Comparison of ENCODE assay signal across 1 cellular context in the genomic region with DNA sequence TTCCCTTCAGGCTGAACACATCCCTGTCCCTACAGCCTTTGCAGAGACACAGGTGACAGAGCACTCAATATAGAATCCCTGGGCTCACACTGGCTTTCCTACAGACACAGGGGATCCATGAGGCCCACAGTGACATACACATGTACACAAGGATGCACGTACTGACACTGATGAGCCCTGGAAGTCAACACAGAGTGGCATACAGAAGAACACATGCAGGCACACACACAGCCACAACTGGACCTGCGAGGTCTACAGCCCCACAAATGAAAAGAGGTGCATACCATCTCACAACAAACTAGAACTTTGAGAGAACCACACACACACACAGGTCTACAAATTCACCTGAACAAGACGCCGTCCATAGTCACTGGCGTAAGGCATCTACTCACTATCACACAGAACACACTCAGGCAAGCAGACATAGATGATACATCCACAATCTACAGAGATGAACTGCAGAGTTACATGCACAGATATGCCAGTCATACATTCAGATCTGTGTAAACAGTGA.
TF ChIP-seq lines count a peak whose summit lies in the region.

No MANE protein-coding gene starts in this region.

TF ChIP-seq in K562, 482 proteins besides CTCF, POLR2A, EP300 and RAD21 (continued from another document):
- TF ChIP-seq ZNF274 (IDR thresholded peaks at IDR 0.05; ENCODE audit: borderline replicate concordance, low read depth, low read length) (no peak), LEF1 (IDR thresholded peaks at IDR 0.05) (no peak), ZFP36 (IDR thresholded peaks at IDR 0.05; ENCODE audit: low read depth, low read length, partially characterized antibody) (no peak), PURB (CRISPR knock-in tag; IDR thresholded peaks at IDR 0.05; ENCODE audit: low read depth) (no peak)
- TF ChIP-seq, protein P1, sequence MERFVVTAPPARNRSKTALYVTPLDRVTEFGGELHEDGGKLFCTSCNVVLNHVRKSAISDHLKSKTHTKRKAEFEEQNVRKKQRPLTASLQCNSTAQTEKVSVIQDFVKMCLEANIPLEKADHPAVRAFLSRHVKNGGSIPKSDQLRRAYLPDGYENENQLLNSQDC (CRISPR knock-in tag; IDR thresholded peaks at IDR 0.05), result no peak
- TF ChIP-seq, protein P2, sequence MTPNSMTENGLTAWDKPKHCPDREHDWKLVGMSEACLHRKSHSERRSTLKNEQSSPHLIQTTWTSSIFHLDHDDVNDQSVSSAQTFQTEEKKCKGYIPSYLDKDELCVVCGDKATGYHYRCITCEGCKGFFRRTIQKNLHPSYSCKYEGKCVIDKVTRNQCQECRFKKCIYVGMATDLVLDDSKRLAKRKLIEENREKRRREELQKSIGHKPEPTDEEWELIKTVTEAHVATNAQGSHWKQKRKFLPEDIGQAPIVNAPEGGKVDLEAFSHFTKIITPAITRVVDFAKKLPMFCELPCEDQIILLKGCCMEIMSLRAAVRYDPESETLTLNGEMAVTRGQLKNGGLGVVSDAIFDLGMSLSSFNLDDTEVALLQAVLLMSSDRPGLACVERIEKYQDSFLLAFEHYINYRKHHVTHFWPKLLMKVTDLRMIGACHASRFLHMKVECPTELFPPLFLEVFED (CRISPR knock-in tag; conservative IDR thresholded peaks at IDR 0.05), result no peak
